17 cellular contexts compared by ENCODE assay signal in genomic region chr5:135178476-135179155, GRCh38.
"Had no signal": no experiment of that assay in that cellular context is flagged by ENCODE, and none has a peak within 500 bp of the region (broad histone marks: within the 10 kb centered on the region; RNA-seq: fewer than 3 reads in every experiment).

No MANE protein-coding gene starts in this region.

- H3K4me1 ChIP-seq: esophagus muscularis mucosa, gastroesophageal sphincter, upper lobe of left lung, vagina had no signal

- H3K27me3 ChIP-seq: gastroesophageal sphincter, ovary, upper lobe of left lung, vagina had no signal

- H3K27ac ChIP-seq: epithelial cell of prostate, esophagus muscularis mucosa, gastroesophageal sphincter, ovary, upper lobe of left lung, vagina had no signal

- ATAC-seq: effector memory CD8-positive, alpha-beta T cell; gastroesophageal sphincter; left lobe of liver; mucosa of descending colon; naive thymus-derived CD8-positive, alpha-beta T cell; right cardiac atrium had no signal

- H3K4me3 ChIP-seq: esophagus muscularis mucosa, gastroesophageal sphincter, mucosa of descending colon, ovary, smooth muscle cell, upper lobe of left lung, vagina had no signal

- DNase-seq: effector memory CD8-positive, alpha-beta T cell; foreskin fibroblast; glutamatergic neuron; mammary epithelial cell; mucosa of descending colon; naive thymus-derived CD8-positive, alpha-beta T cell; ovary; stimulated activated CD4-positive, alpha-beta T cell treated with anti-CD3 and anti-CD28 coated beads, Interleukin-2, amount 100 ng/mL, for 48 hours; stimulated activated naive CD4-positive, alpha-beta T cell treated with Interleukin-2 at 50 U/mL for 16 hours had no signal

- H3K4me2 ChIP-seq: smooth muscle cell had no signal

- H3K36me3 ChIP-seq: esophagus muscularis mucosa, gastroesophageal sphincter, ovary, upper lobe of left lung, vagina had no signal

- H3K9me3 ChIP-seq: esophagus muscularis mucosa, gastroesophageal sphincter, mucosa of descending colon, ovary, upper lobe of left lung, vagina had no signal
